8 cellular contexts compared by ENCODE assay signal in genomic region chr20:3407426-3408250, GRCh38. TPM values are rescaled to one million over a fixed set of nuclear protein-coding genes. Genes with fewer than 3 reads are reported as not detected.
DNase-seq lines count a peak whose midpoint lies in the region; ATAC-seq and TF ChIP-seq lines count a peak whose summit lies in the region.

TSS of gene DNAAF9 (minus strand) at chr20:3407669. CDS start at chr20:3407557, 112 bp downstream.

- TF ChIP-seq CTCF in Panc1 (IDR thresholded peaks at IDR 0.05) (peak; percentile 58), nephron progenitor cell (IDR thresholded peaks at IDR 0.05) (peak; percentile 26)

- intact Hi-C loops in Panc1 (cut with micrococcal nuclease; ENCODE audit: unreplicated experiment) = no loop called here

- DNase-seq in ACHN (peak; percentile 83), Panc1 (ENCODE audit: low read depth, low spot score) (no peak), fibroblast of the conjunctiva (ENCODE audit: low read depth) (peak; percentile 37), nephron progenitor cell (peak; percentile 74)
- DNase-seq in activated effector memory CD4-positive, alpha-beta T cell treated with anti-CD3 and anti-CD28 coated beads, Interleukin-2, amount 50 U/mL, for 16 hours = peak; percentile 88
- peak; percentile 71 for DNase-seq in stimulated activated naive CD8-positive, alpha-beta T cell treated with anti-CD3 and anti-CD28 coated beads, Interleukin-15, Interleukin-2, amounts not matched to agents 100 U/mL and 50 U/mL, for 24 hours

- H3K27ac ChIP-seq in HUES48 (ENCODE audit: low read depth, low read length) (peak within 1 kb of the TSS; percentile 60), Panc1 (ENCODE audit: low read length) (peak within 1 kb of the TSS; percentile 88)

- H3K4me1 ChIP-seq in HUES48 (ENCODE audit: control insufficient read depth, insufficient read depth, low read length) (peaks cover 4% of the 10 kb centered on the region; the same call in 1 of the 2 replicates), Panc1 (ENCODE audit: control insufficient read depth, insufficient read depth, low read length) (peaks cover 12% of the 10 kb centered on the region)

- H3K27ac Mint-ChIP-seq in nephron progenitor cell = peak within 1 kb of the TSS; percentile 82

- H3K4me3 Mint-ChIP-seq in nephron progenitor cell = peak within 1 kb of the TSS; percentile 96

- no peaks in the 10 kb centered on the region for H3K36me3 Mint-ChIP-seq in nephron progenitor cell (ENCODE audit: low read depth)

- H3K4me3 ChIP-seq in HUES48 (ENCODE audit: low read depth, low read length) (peak within 1 kb of the TSS; percentile 76), Panc1 (ENCODE audit: low read depth in 2 of 2, low read length in 2 of 2) (peak within 1 kb of the TSS; percentile 85 to 87)

- CTCF ChIA-PET in Panc1 (lab: Charles Lee) = no interaction called here

- H3K4me1 Mint-ChIP-seq in nephron progenitor cell = peaks cover 31% of the 10 kb centered on the region

- H3K9me3 ChIP-seq in HUES48 (ENCODE audit: control insufficient read depth, insufficient read depth, low read length) (no peaks in the 10 kb centered on the region), Panc1 (ENCODE audit: control insufficient read depth, insufficient read depth, low read depth, low read length) (no peaks in the 10 kb centered on the region)

- H3K9me3 Mint-ChIP-seq in nephron progenitor cell = peaks cover 17% of the 10 kb centered on the region

- in situ Hi-C loops in ACHN (cut with HindIII; ENCODE audit: low pct_ligation_motif_present, low pct_unique_long_range_greater_than_20kb, low sequenced_read_pairs) (no loop called here), Panc1 (cut with HindIII; ENCODE audit: low pct_unique_long_range_greater_than_20kb, low sequenced_read_pairs) (no loop called here)

- H3K27me3 Mint-ChIP-seq in nephron progenitor cell (ENCODE audit: low read depth, poor library complexity) = peaks cover 20% of the 10 kb centered on the region

- peak within 1 kb of the TSS; percentile 41 for H3K9ac ChIP-seq in HUES48 (ENCODE audit: low read depth, low read length)

- H3K27me3 ChIP-seq in HUES48 (ENCODE audit: control insufficient read depth, insufficient read depth, low read length) (peaks cover 11% of the 10 kb centered on the region; the same call in 1 of the 2 replicates), Panc1 (ENCODE audit: control insufficient read depth, insufficient read depth, low read length) (0 out of 2 replicates have a peak, but pooled peaks cover 2% of the 10 kb centered on the region)

- H3K36me3 ChIP-seq in HUES48 (ENCODE audit: control insufficient read depth, insufficient read depth, low read length) (no peaks in the 10 kb centered on the region), Panc1 (ENCODE audit: control insufficient read depth, insufficient read depth, low read length) (no peaks in the 10 kb centered on the region)

- POLR2A ChIA-PET in Panc1 (lab: Charles Lee) = no interaction called here

- ATAC-seq in GM18907 (IDR thresholded peaks at IDR 0.05; ENCODE audit: unreplicated experiment) = peak; percentile 54
- peak; percentile 84 for ATAC-seq in Panc1
- ATAC-seq in stimulated activated naive CD8-positive, alpha-beta T cell treated with anti-CD3 and anti-CD28 coated beads, Interleukin-15, Interleukin-2, amounts not matched to agents 100 U/mL and 50 U/mL, for 24 hours = peak; percentile 58

- no TSS peak for BruUV-seq in Panc1 (replicated peaks; lab: Mats Ljungman, UMichigan)

RNA-seq across cellular contexts. Expression of gene DNAAF9, which starts in this region (rescaled TPM):
- 7.4 TPM for total RNA-seq in Panc1 (2021; ENCODE audit: unreplicated experiment)
- polyA plus RNA-seq in Panc1 (2012; ENCODE audit: insufficient read length) = 5.0 TPM
